In the genomic region with DNA sequence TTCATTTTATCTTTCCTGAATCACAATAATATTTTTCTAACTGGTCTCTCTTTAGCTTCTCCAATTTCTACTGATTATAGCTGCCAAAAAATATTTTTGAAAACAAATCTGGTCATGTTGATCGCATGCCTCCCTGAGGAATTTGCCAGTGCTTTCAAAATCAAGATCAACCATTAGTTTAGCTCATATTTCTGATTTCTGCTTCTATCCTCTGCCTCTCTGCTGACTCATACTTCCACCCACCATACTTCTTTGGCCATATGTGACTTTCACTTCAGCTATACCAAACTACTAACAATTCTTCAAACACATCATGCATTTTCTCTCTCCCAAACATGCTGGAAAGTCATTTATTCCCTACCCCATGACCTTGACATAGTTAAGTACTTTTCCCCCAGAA, we compare ENCODE assay signal across 20 cellular contexts.
A peak's percentile ranks its signal among the peaks of the same experiment; 100 is the strongest.
DNase-seq lines count a peak whose midpoint lies in the region; ATAC-seq, FAIRE-seq and TF ChIP-seq lines count a peak whose summit lies in the region.
"Had no signal": no experiment of that assay in that cellular context is flagged by ENCODE, and none has a peak within 500 bp of the region (broad histone marks: within the 10 kb centered on the region; RNA-seq: fewer than 3 reads in every experiment).

No MANE protein-coding gene starts in this region.

- ATAC-seq in HG03565 (IDR thresholded peaks at IDR 0.05; ENCODE audit: unreplicated experiment) = no peak
- ATAC-seq: activated T-cell treated with anti-CD3 and anti-CD28 coated beads, Interleukin-2, amount 50 U/mL, for 72 hours; GM12878 had no signal

- H3K4me3 ChIP-seq in bronchial epithelial cell (ENCODE audit: low read depth, low read length) = no peak overlapping the region
- H3K4me3 ChIP-seq: GM12878, stomach, vagina had no signal

- H3K36me3 ChIP-seq in bronchial epithelial cell (ENCODE audit: control insufficient read depth, insufficient read depth, low read length) = no peaks in the 10 kb centered on the region
- H3K36me3 ChIP-seq: stomach, vagina had no signal

- no peak for TF ChIP-seq CTCF in bronchial epithelial cell (IDR thresholded peaks at IDR 0.05; ENCODE audit: insufficient read depth, low read length, severe bottlenecking)

- FAIRE-seq in bronchial epithelial cell (lab: Jason Lieb, UNC) = no peak
- FAIRE-seq: GM12878 had no signal

- DNase-seq in CD1c-positive myeloid dendritic cell (ENCODE audit: extremely low spot score) (peak; percentile 6), MV-4-11 (lab: John Stamatoyannopoulos, UW) (peak; percentile 71), bronchial epithelial cell (ENCODE audit: low read depth) (peak; percentile 48), middle frontal gyrus (ENCODE audit: extremely low spot score, low spot score) (peak; percentile 29), NCI-H2029 (lab: John Stamatoyannopoulos, UW) (no peak)
- no peak for DNase-seq in activated CD4-positive, alpha-beta T cell treated with anti-CD3 and anti-CD28 coated beads for 1 hour
- no peak for DNase-seq in activated effector memory CD4-positive, alpha-beta T cell treated with Interleukin-2 at 50 U/mL for 16 hours
- DNase-seq: activated CD4-positive, alpha-beta memory T cell treated with anti-CD3 and anti-CD28 coated beads, Interleukin-2, amount 10 ng/mL, durations not matched to agents 7 days and 5 days; activated T-cell treated with anti-CD3 and anti-CD28 coated beads, Interleukin-2, amount 50 U/mL, for 72 hours; COR-L47; GOT3; immature natural killer cell; KG1; NCI-H1694 treated with DMSO at 0.1 percent for 48 hours; nephron progenitor cell; OCI-M1; stomach had no signal

- no peaks in the 10 kb centered on the region for H3K27me3 ChIP-seq in bronchial epithelial cell (ENCODE audit: control insufficient read depth, insufficient read depth, low read length)
- H3K27me3 ChIP-seq: stomach, vagina had no signal

Comparison
In these comparisons a context has a peak if more than half of its experiments do, and no peak if none do; other contexts are left out.
1. DNase-seq: peak in CD1c-positive myeloid dendritic cell (single experiment), MV-4-11 (single experiment), bronchial epithelial cell (single experiment) and middle frontal gyrus (single experiment); none in NCI-H2029 (single experiment), activated CD4-positive, alpha-beta T cell treated with anti-CD3 and anti-CD28 coated beads for 1 hour (single experiment) and activated effector memory CD4-positive, alpha-beta T cell treated with Interleukin-2 at 50 U/mL for 16 hours (single experiment).